Comparison of ENCODE assay signal across 9 cellular contexts in the genomic region with DNA sequence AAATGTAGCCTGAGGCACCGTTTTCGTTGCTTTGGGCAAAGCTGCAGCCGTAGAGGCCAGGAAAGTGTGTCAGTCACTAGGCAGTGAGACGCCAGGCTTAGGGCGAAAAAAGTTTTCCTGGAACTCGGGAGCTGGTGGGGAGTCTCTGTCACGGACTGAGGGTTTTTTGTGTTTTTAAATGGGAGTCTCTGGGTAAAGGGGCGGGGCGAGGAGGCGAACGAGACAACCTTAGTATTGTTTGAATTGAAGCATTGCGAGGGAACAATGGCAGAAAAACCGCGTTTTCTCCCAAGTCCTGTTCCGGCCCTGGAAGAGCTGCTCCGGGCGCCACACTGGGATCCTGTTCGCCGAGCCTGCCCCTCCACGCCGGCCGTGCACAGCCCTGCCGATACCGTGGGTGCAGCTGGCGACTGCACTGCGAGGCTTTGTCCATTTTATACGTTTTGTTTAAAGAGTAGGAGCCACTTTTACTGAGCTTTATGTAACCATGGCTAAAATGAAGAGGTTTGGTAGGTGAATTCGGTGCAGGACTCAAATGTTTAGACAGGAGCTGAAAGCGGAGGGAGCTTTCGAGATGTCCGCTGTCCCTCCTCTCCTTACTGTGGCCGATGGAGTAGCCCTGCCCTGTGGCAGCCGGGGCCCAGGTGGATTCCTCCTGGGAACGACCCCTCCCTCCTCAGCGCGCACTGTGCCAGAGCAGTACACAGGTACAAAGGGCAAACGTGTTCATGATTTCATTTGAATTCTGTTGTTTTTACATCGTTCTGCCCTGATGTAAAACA. TPM values are rescaled to one million over a fixed set of nuclear protein-coding genes. Genes with fewer than 3 reads are reported as not detected.
A peak's percentile ranks its signal among the peaks of the same experiment; 100 is the strongest.
DNase-seq lines count a peak whose midpoint lies in the region; ATAC-seq, FAIRE-seq and TF ChIP-seq lines count a peak whose summit lies in the region.
"Had no signal": no experiment of that assay in that cellular context is flagged by ENCODE, and none has a peak within 500 bp of the region (broad histone marks: within the 10 kb centered on the region; RNA-seq: fewer than 3 reads in every experiment).

No MANE protein-coding gene starts in this region.

- H3K27ac ChIP-seq in iPS-20b (ENCODE audit: low read length) (no peak overlapping the region), smooth muscle cell (ENCODE audit: low read depth) (peak overlapping the region; percentile 94)

- H3K9ac ChIP-seq in iPS-20b (ENCODE audit: low read depth, low read length) = peak overlapping the region; percentile 64; the same call in 1 of the 2 replicates
- H3K9ac ChIP-seq in smooth muscle cell (ENCODE audit: low read depth) = peak overlapping the region; percentile 90

- H3K4me1 ChIP-seq in iPS-20b (ENCODE audit: insufficient read depth, low read length) = no peaks in the 10 kb centered on the region
- H3K4me1 ChIP-seq in smooth muscle cell (ENCODE audit: low read depth) = peaks cover 44% of the 10 kb centered on the region

- no peak for TF ChIP-seq CTCF in smooth muscle cell (IDR thresholded peaks at IDR 0.05; ENCODE audit: borderline replicate concordance, insufficient read depth, poor library complexity, severe bottlenecking)

- peak overlapping the region; percentile 97 for H3K4me2 ChIP-seq in smooth muscle cell

- peaks cover 5% of the 10 kb centered on the region for H3K36me3 Mint-ChIP-seq in T-helper 17 cell (ENCODE audit: low read depth)

- H3K4me3 ChIP-seq in iPS-20b (ENCODE audit: low read length) = peak overlapping the region; percentile 88
- peak overlapping the region; percentile 93 for H3K4me3 ChIP-seq in smooth muscle cell

- H3K4me1 Mint-ChIP-seq in T-helper 17 cell = peaks cover 12% of the 10 kb centered on the region

- ATAC-seq in HG03460 (IDR thresholded peaks at IDR 0.05; ENCODE audit: unreplicated experiment) (no peak), HG03565 (IDR thresholded peaks at IDR 0.05; ENCODE audit: unreplicated experiment) (no peak), T-helper 17 cell (no peak)

- H4K20me1 ChIP-seq in smooth muscle cell (ENCODE audit: low read depth) = peaks cover 94% of the 10 kb centered on the region

- WGBS in smooth muscle cell (ENCODE audit: low lambda C conversion rate) = 3% methylated on average over 38 of the region's 38 CpGs

- no peak overlapping the region for H3K4me3 Mint-ChIP-seq in T-helper 17 cell
- H3K4me3 Mint-ChIP-seq: activated B cell treated with CpG ODN at 0.5 μM for 24 hours had no signal

- H3F3A ChIP-seq in smooth muscle cell (ENCODE audit: low read depth) = peaks cover 74% of the 10 kb centered on the region

- H3K36me3 ChIP-seq in iPS-20b (ENCODE audit: insufficient read depth, low read depth, low read length) (peaks cover 16% of the 10 kb centered on the region; the same call in 1 of the 2 replicates), smooth muscle cell (ENCODE audit: low read depth) (no peaks in the 10 kb centered on the region)

- H3K79me2 ChIP-seq in smooth muscle cell (ENCODE audit: low read depth) = peaks cover 96% of the 10 kb centered on the region

- H3K9me3 ChIP-seq in iPS-20b (ENCODE audit: insufficient read depth, low read depth, low read length) = no peaks in the 10 kb centered on the region
- H3K9me3 ChIP-seq in smooth muscle cell (replicated peaks; ENCODE audit: low read depth) = no peaks in the 10 kb centered on the region
- H3K9me3 ChIP-seq in T-helper 17 cell (ENCODE audit: control insufficient read depth, low read length, poor library complexity, severe bottlenecking) = no peaks in the 10 kb centered on the region

- peaks cover 77% of the 10 kb centered on the region for H3K27me3 Mint-ChIP-seq in T-helper 17 cell

- peaks cover 42% of the 10 kb centered on the region for H3K27me3 ChIP-seq in iPS-20b (ENCODE audit: insufficient read depth, low read length)
- no peaks in the 10 kb centered on the region for H3K27me3 ChIP-seq in smooth muscle cell (ENCODE audit: low read depth)

- no peak overlapping the region for H3K27ac Mint-ChIP-seq in T-helper 17 cell
- H3K27ac Mint-ChIP-seq: activated B cell treated with CpG ODN at 0.5 μM for 24 hours had no signal

- H2AFZ ChIP-seq in smooth muscle cell (ENCODE audit: low read depth) = no peak overlapping the region

- peak; percentile 16 for FAIRE-seq in HTR-8/SVneo (lab: Jason Lieb, UNC)

- DNase-seq in HTR-8/SVneo (ENCODE audit: insufficient read length, low spot score) = no peak
- peak; percentile 71 for DNase-seq in astrocyte of the hippocampus (ENCODE audit: low read depth, low spot score)
- no peak for DNase-seq in smooth muscle cell (lab: John Stamatoyannopoulos, UW; ENCODE audit: unreplicated experiment)
- no peak for DNase-seq in activated effector memory CD4-positive, alpha-beta T cell treated with Interleukin-2 at 50 U/mL for 16 hours
- no peak for DNase-seq in T-helper 17 cell
- DNase-seq: activated B cell treated with CpG ODN at 0.5 μM for 24 hours had no signal

RNA-seq across cellular contexts. Expression of gene COL4A2, which starts 1.5 kb away (rescaled TPM):
- total RNA-seq in smooth muscle cell (1,456 and 1,535 TPM in 2 replicates), T-helper 17 cell (1 to 10 TPM in 1 of 2 donors, under 1 TPM in 1; 0.07 to 1.9 TPM)
- polyA plus RNA-seq in smooth muscle cell = 2,012 and 2,786 TPM in 2 replicates
- total RNA-seq: activated B cell treated with CpG ODN at 0.5 μM for 24 hours had no signal

RNA-seq across cellular contexts. Expression of gene COL4A1, which starts 1.6 kb away (rescaled TPM):
- total RNA-seq in smooth muscle cell (4,372 and 5,353 TPM in 2 replicates), T-helper 17 cell (under 1 TPM in 1 of 2 donors, not detected in 1; 0.37 TPM)
- 1,844 and 2,409 TPM in 2 replicates for polyA plus RNA-seq in smooth muscle cell
- total RNA-seq: activated B cell treated with CpG ODN at 0.5 μM for 24 hours had no signal

Comparison
In these comparisons a context has a peak if more than half of its experiments do, and no peak if none do; other contexts are left out.
1. RNA of gene COL4A2, which starts 1.5 kb away (total RNA-seq): 1,456 to 1,535 TPM in smooth muscle cell; 0.07 to 1.9 TPM in T-helper 17 cell; every median in the first group is over 100 times any median in the second.
2. RNA of gene COL4A1, which starts 1.6 kb away (total RNA-seq): 4,372 to 5,353 TPM in smooth muscle cell; 0.37 TPM in T-helper 17 cell; every median in the first group is over 1,000 times any median in the second.